9 cellular contexts compared by ENCODE assay signal in genomic region chr3:99499235-99499798, GRCh38.
DNase-seq lines count a peak whose midpoint lies in the region; ATAC-seq and TF ChIP-seq lines count a peak whose summit lies in the region.
"Had no signal": no experiment of that assay in that cellular context is flagged by ENCODE, and none has a peak within 500 bp of the region (broad histone marks: within the 10 kb centered on the region; RNA-seq: fewer than 3 reads in every experiment).

No MANE protein-coding gene starts in this region.

- WGBS in iPS DF 6.9 (ENCODE audit: insufficient coverage, insufficient read length): no CpG with 5 or more reads among the region's 2 CpGs

- no peak overlapping the region for H3K27ac ChIP-seq in C4-2B
- no peak overlapping the region for H3K27ac ChIP-seq in iPS DF 6.9 (ENCODE audit: low read length)
- H3K27ac ChIP-seq in naive thymus-derived CD4-positive, alpha-beta T cell (ENCODE audit: low read depth, low read length): no peak overlapping the region

- no peaks in the 10 kb centered on the region for H3K9me3 ChIP-seq in iPS DF 6.9 (ENCODE audit: control insufficient read depth, insufficient read depth, low read length)
- no peaks in the 10 kb centered on the region for H3K9me3 ChIP-seq in naive thymus-derived CD4-positive, alpha-beta T cell (ENCODE audit: control insufficient read depth in 2 of 3, low read length in 3 of 3)

- TF ChIP-seq CTCF in C4-2B (conservative IDR thresholded peaks at IDR 0.05): peak; percentile 76
- TF ChIP-seq CTCF in WI38 (IDR thresholded peaks at IDR 0.05; ENCODE audit: low read depth, low read length): peak; percentile 70
- peak; percentile 83 for TF ChIP-seq CTCF in type B pancreatic cell (conservative IDR thresholded peaks at IDR 0.05)

- no peak overlapping the region for H3K4me3 Mint-ChIP-seq in type B pancreatic cell
- no peak overlapping the region for H3K4me3 Mint-ChIP-seq in activated T-cell treated with anti-CD3 and anti-CD28 coated beads, Interleukin-2, amount 50 U/mL, for 4 hours
- H3K4me3 Mint-ChIP-seq in naive thymus-derived CD4-positive, alpha-beta T cell: no peak overlapping the region
- H3K4me3 Mint-ChIP-seq: naive B cell had no signal

- H3K9me3 Mint-ChIP-seq in type B pancreatic cell: peaks cover 5% of the 10 kb centered on the region
- no peaks in the 10 kb centered on the region for H3K9me3 Mint-ChIP-seq in activated T-cell treated with anti-CD3 and anti-CD28 coated beads, Interleukin-2, amount 50 U/mL, for 4 hours
- H3K9me3 Mint-ChIP-seq in naive thymus-derived CD4-positive, alpha-beta T cell: peaks cover 0 to 9% (median 0%) of the 10 kb centered on the region in 11 donors

- POLR2A ChIA-PET in naive thymus-derived CD4-positive, alpha-beta T cell (lab: Charles Lee): no interaction called here

- ATAC-seq in GM18909 (IDR thresholded peaks at IDR 0.05; ENCODE audit: poor library complexity, unreplicated experiment): peak; percentile 66
- no peak for ATAC-seq in activated T-cell treated with anti-CD3 and anti-CD28 coated beads, Interleukin-2, amount 50 U/mL, for 4 hours
- no peak for ATAC-seq in naive thymus-derived CD4-positive, alpha-beta T cell

- intact Hi-C loops in naive thymus-derived CD4-positive, alpha-beta T cell (cut with micrococcal nuclease): loop anchor here in 1 of 2 donors (2.0 kb wide), 1 partner anchor 253 kb away; no protein-coding TSS in a partner anchor

- no peaks in the 10 kb centered on the region for H3K36me3 Mint-ChIP-seq in type B pancreatic cell
- H3K36me3 Mint-ChIP-seq in activated T-cell treated with anti-CD3 and anti-CD28 coated beads, Interleukin-2, amount 50 U/mL, for 4 hours (ENCODE audit: insufficient read depth): no peaks in the 10 kb centered on the region
- H3K36me3 Mint-ChIP-seq in naive thymus-derived CD4-positive, alpha-beta T cell: no peaks in the 10 kb centered on the region
- H3K36me3 Mint-ChIP-seq: naive B cell had no signal

- H3K4me1 Mint-ChIP-seq in type B pancreatic cell (ENCODE audit: unreplicated experiment): peaks cover 5% of the 10 kb centered on the region
- no peaks in the 10 kb centered on the region for H3K4me1 Mint-ChIP-seq in activated T-cell treated with anti-CD3 and anti-CD28 coated beads, Interleukin-2, amount 50 U/mL, for 4 hours (ENCODE audit: low read depth)
- H3K4me1 Mint-ChIP-seq in naive thymus-derived CD4-positive, alpha-beta T cell: peaks cover 0 to 3% (median 0%) of the 10 kb centered on the region in 7 donors
- H3K4me1 Mint-ChIP-seq: naive B cell had no signal

- H3K36me3 ChIP-seq in iPS DF 6.9 (ENCODE audit: control insufficient read depth, insufficient read depth, low read length): no peaks in the 10 kb centered on the region
- no peaks in the 10 kb centered on the region for H3K36me3 ChIP-seq in naive thymus-derived CD4-positive, alpha-beta T cell (ENCODE audit: control insufficient read depth in 2 of 3, insufficient read depth in 3 of 3, low read length in 3 of 3)

- H3K27me3 Mint-ChIP-seq in type B pancreatic cell: peaks cover 4% of the 10 kb centered on the region
- H3K27me3 Mint-ChIP-seq in activated T-cell treated with anti-CD3 and anti-CD28 coated beads, Interleukin-2, amount 50 U/mL, for 4 hours (ENCODE audit: low read depth): no peaks in the 10 kb centered on the region
- no peaks in the 10 kb centered on the region for H3K27me3 Mint-ChIP-seq in naive thymus-derived CD4-positive, alpha-beta T cell
- H3K27me3 Mint-ChIP-seq: naive B cell had no signal

- CTCF ChIA-PET in naive thymus-derived CD4-positive, alpha-beta T cell (lab: Charles Lee): no interaction called here

- no peaks in the 10 kb centered on the region for H3K4me1 ChIP-seq in iPS DF 6.9 (ENCODE audit: control insufficient read depth, insufficient read depth, low read length)
- no peaks in the 10 kb centered on the region for H3K4me1 ChIP-seq in naive thymus-derived CD4-positive, alpha-beta T cell (ENCODE audit: control insufficient read depth in 2 of 2, insufficient read depth in 2 of 2, low read length in 2 of 2)

- no peak overlapping the region for H3K27ac Mint-ChIP-seq in type B pancreatic cell
- H3K27ac Mint-ChIP-seq in naive thymus-derived CD4-positive, alpha-beta T cell: no peak overlapping the region
- H3K27ac Mint-ChIP-seq: naive B cell had no signal

- no peaks in the 10 kb centered on the region for H3K27me3 ChIP-seq in iPS DF 6.9 (ENCODE audit: control insufficient read depth, insufficient read depth, low read length)
- H3K27me3 ChIP-seq in naive thymus-derived CD4-positive, alpha-beta T cell (ENCODE audit: control insufficient read depth in 2 of 2, insufficient read depth in 2 of 2, low read length in 2 of 2): no peaks in the 10 kb centered on the region

- H3K4me3 ChIP-seq in WI38 (ENCODE audit: low read depth, low read length) (no peak overlapping the region), iPS DF 6.9 (ENCODE audit: low read length) (no peak overlapping the region)
- no peak overlapping the region for H3K4me3 ChIP-seq in naive thymus-derived CD4-positive, alpha-beta T cell (ENCODE audit: low read length)

- DNase-seq in HT-29 (ENCODE audit: low spot score): peak; percentile 67
- DNase-seq in iPS DF 6.9 (ENCODE audit: low read depth, low spot score): peak; percentile 27
- DNase-seq in type B pancreatic cell (ENCODE audit: extremely low spot score, unreplicated experiment): no peak
- no peak for DNase-seq in activated T-cell treated with anti-CD3 and anti-CD28 coated beads, Interleukin-2, amount 50 U/mL, for 4 hours
- no peak for DNase-seq in naive thymus-derived CD4-positive, alpha-beta T cell
- DNase-seq: naive B cell had no signal

Comparison
In these comparisons a context has a peak if more than half of its experiments do, and no peak if none do; other contexts are left out.
1. DNase-seq: peak in HT-29 (single experiment) and iPS DF 6.9 (single experiment); none in type B pancreatic cell (single experiment), activated T-cell treated with anti-CD3 and anti-CD28 coated beads, Interleukin-2, amount 50 U/mL, for 4 hours (single experiment) and naive thymus-derived CD4-positive, alpha-beta T cell (0 of 9).
2. Peak in every context shown above with its lines, with median percentiles within 50 percentile points of each other: CTCF ChIP-seq.